In the genomic region with DNA sequence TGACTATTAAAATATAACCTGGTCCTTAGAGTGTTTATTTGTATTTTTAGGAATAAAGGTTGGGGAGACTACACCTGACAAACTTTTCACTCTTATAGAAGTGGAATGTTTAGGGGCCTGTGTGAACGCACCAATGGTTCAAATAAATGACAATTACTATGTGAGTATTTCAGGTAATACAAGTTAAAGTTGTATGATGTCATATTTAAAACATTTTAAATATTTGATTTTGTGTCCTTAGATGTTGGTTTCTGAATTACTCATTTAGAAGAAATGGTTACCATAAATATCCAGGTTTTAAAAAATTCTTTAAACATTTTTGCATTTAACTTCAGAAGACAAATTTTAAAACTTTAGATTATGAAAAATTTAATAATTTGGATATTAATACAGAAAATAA, we compare ENCODE assay signal across 24 cellular contexts.
"Had no signal": no experiment of that assay in that cellular context is flagged by ENCODE, and none has a peak within 500 bp of the region (broad histone marks: within the 10 kb centered on the region; RNA-seq: fewer than 3 reads in every experiment).

No MANE protein-coding gene starts in this region.

- H3K36me3 ChIP-seq: colonic mucosa, uterus had no signal

- H3K9me3 ChIP-seq: colonic mucosa, neutrophil, suprapubic skin, transverse colon, uterus had no signal

- H3K27ac Mint-ChIP-seq: activated CD4-positive, alpha-beta memory T cell treated with anti-CD3 and anti-CD28 coated beads, Interleukin-2, amount 10 ng/mL, durations not matched to agents 7 days and 5 days; activated CD8-positive, alpha-beta memory T cell treated with anti-CD3 and anti-CD28 coated beads, Interleukin-2, amount 10 ng/mL, durations not matched to agents 7 days and 5 days; activated naive CD8-positive, alpha-beta T cell treated with anti-CD3 and anti-CD28 coated beads, Interleukin-2, amount 50 U/mL, for 24 hours; endodermal cell had no signal

- H3K4me1 ChIP-seq: colonic mucosa had no signal

- H3K27me3 ChIP-seq: brain microvascular endothelial cell, colonic mucosa, neutrophil, suprapubic skin, transverse colon, uterus had no signal

- H3K4me1 Mint-ChIP-seq: endodermal cell had no signal

- H3K4me3 ChIP-seq: colonic mucosa, skin epidermis, suprapubic skin, transverse colon, uterus had no signal

- H3K4me3 Mint-ChIP-seq: activated CD4-positive, alpha-beta memory T cell treated with anti-CD3 and anti-CD28 coated beads, Interleukin-2, amount 10 ng/mL, durations not matched to agents 7 days and 5 days; activated CD8-positive, alpha-beta memory T cell treated with anti-CD3 and anti-CD28 coated beads, Interleukin-2, amount 10 ng/mL, durations not matched to agents 7 days and 5 days; activated naive CD8-positive, alpha-beta T cell treated with anti-CD3 and anti-CD28 coated beads, Interleukin-2, amount 50 U/mL, for 24 hours; activated T-cell treated with anti-CD3 and anti-CD28 coated beads, Interleukin-2, amount 50 U/mL, for 24 hours; endodermal cell; stimulated activated naive CD8-positive, alpha-beta T cell treated with anti-CD3 and anti-CD28 coated beads, Interleukin-15, amount 100 ng/mL, for 72 hours had no signal

- H3K9me3 Mint-ChIP-seq: activated CD4-positive, alpha-beta memory T cell treated with anti-CD3 and anti-CD28 coated beads, Interleukin-2, amount 10 ng/mL, durations not matched to agents 7 days and 5 days; activated naive CD8-positive, alpha-beta T cell treated with anti-CD3 and anti-CD28 coated beads, Interleukin-2, amount 50 U/mL, for 24 hours; activated T-cell treated with anti-CD3 and anti-CD28 coated beads, Interleukin-2, amount 50 U/mL, for 24 hours; activated T-helper 2 cell treated with anti-CD3 and anti-CD28 coated beads, Interferon-gamma antibody, Interleukin-2, Interleukin-4, amounts not matched to agents 10 μg/mL and 5 μg/mL and 100 μg/mL, durations not matched to agents 14 hours and 24 hours and 36 hours; endodermal cell; stimulated activated naive CD8-positive, alpha-beta T cell treated with anti-CD3 and anti-CD28 coated beads, Interleukin-15, amount 100 ng/mL, for 72 hours had no signal

- H3K27ac ChIP-seq: brain microvascular endothelial cell, colonic mucosa, neutrophil, skin epidermis, suprapubic skin, transverse colon, uterus had no signal

- ATAC-seq: activated CD8-positive, alpha-beta memory T cell treated with anti-CD3 and anti-CD28 coated beads, Interleukin-2, amount 10 ng/mL, durations not matched to agents 7 days and 5 days; activated naive CD8-positive, alpha-beta T cell treated with anti-CD3 and anti-CD28 coated beads, Interleukin-2, amount 50 U/mL, for 24 hours; naive thymus-derived CD4-positive, alpha-beta T cell; stimulated activated naive CD8-positive, alpha-beta T cell treated with anti-CD3 and anti-CD28 coated beads, Interleukin-15, amount 100 ng/mL, for 72 hours had no signal

- DNase-seq: activated CD4-positive, alpha-beta memory T cell treated with anti-CD3 and anti-CD28 coated beads, Interleukin-2, amount 10 ng/mL, durations not matched to agents 7 days and 5 days; activated CD4-positive, alpha-beta T cell treated with anti-CD3 and anti-CD28 coated beads for 48 hours; activated CD4-positive, CD25-positive, alpha-beta regulatory T cell; activated CD8-positive, alpha-beta memory T cell treated with anti-CD3 and anti-CD28 coated beads, Interleukin-2, amount 10 ng/mL, durations not matched to agents 7 days and 5 days; activated naive CD4-positive, alpha-beta T cell treated with Interleukin-2 at 50 U/mL for 16 hours; activated naive CD8-positive, alpha-beta T cell treated with anti-CD3 and anti-CD28 coated beads, Interleukin-2, amount 50 U/mL, for 24 hours; activated T-cell treated with anti-CD3 and anti-CD28 coated beads, Interleukin-2, amount 50 U/mL, for 24 hours; aorta; brain microvascular endothelial cell; central memory CD4-positive, alpha-beta T cell; colonic mucosa; endodermal cell; foreskin melanocyte; head of caudate nucleus; mesenchymal stem cell; naive thymus-derived CD4-positive, alpha-beta T cell; retina; stimulated activated naive CD8-positive, alpha-beta T cell treated with anti-CD3 and anti-CD28 coated beads, Interleukin-15, amount 100 ng/mL, for 72 hours; transverse colon; uterus had no signal

- H3K27me3 Mint-ChIP-seq: activated CD4-positive, alpha-beta memory T cell treated with anti-CD3 and anti-CD28 coated beads, Interleukin-2, amount 10 ng/mL, durations not matched to agents 7 days and 5 days; activated CD8-positive, alpha-beta memory T cell treated with anti-CD3 and anti-CD28 coated beads, Interleukin-2, amount 10 ng/mL, durations not matched to agents 7 days and 5 days; activated naive CD8-positive, alpha-beta T cell treated with anti-CD3 and anti-CD28 coated beads, Interleukin-2, amount 50 U/mL, for 24 hours; activated T-cell treated with anti-CD3 and anti-CD28 coated beads, Interleukin-2, amount 50 U/mL, for 24 hours; naive thymus-derived CD4-positive, alpha-beta T cell; stimulated activated naive CD8-positive, alpha-beta T cell treated with anti-CD3 and anti-CD28 coated beads, Interleukin-15, amount 100 ng/mL, for 72 hours had no signal
